20 cellular contexts compared by ENCODE assay signal in the genomic region with DNA sequence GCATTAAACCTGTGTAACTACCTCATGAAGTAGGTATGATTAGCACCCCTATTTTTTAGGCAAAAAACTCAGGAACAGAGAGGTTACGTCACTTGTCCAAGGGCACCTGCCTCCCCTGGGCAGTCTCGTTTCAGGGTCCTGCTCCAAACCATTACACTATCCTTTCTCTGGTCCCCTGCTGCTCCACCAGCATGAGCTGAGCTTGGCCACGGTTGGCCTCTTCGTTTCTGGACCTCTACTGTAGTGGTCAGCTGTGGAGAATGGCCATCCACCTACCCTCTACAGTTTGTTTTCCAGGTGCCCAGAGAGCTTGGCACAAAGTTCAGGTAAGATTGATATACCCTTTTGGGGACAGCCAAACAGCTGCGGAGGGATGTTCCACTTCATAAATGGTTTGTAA. TPM values are rescaled to one million over a fixed set of nuclear protein-coding genes. Genes with fewer than 3 reads are reported as not detected.
DNase-seq lines count a peak whose midpoint lies in the region; ATAC-seq and TF ChIP-seq lines count a peak whose summit lies in the region.
"Had no signal": no experiment of that assay in that cellular context is flagged by ENCODE, and none has a peak within 500 bp of the region (broad histone marks: within the 10 kb centered on the region; RNA-seq: fewer than 3 reads in every experiment).

No MANE protein-coding gene starts in this region.

- no peaks in the 10 kb centered on the region for H3K79me1 ChIP-seq in mesenchymal stem cell (replicated peaks; ENCODE audit: low read length, poor library complexity, severe bottlenecking)

- H3K4ac ChIP-seq in mesenchymal stem cell (ENCODE audit: low read depth in 1 of 2, low read length in 2 of 2) = no peak overlapping the region

- H3K9me3 ChIP-seq in RWPE2 (ENCODE audit: severe bottlenecking) (no peaks in the 10 kb centered on the region), mesenchymal stem cell (ENCODE audit: control insufficient read depth, low read length) (no peaks in the 10 kb centered on the region), left ventricle myocardium inferior (replicated peaks) (no peaks in the 10 kb centered on the region)
- H3K9me3 ChIP-seq: BLaER1 treated with 17β-estradiol and CSF1 and Interleukin-3, amounts not matched to agents 10 nM and 100 nM had no signal

- POLR2A ChIA-PET in activated CD8-positive, alpha-beta T cell treated with anti-CD3 and anti-CD28 coated beads for 36 hours (lab: Charles Lee) = interaction anchor here (1.1 to 1.9 kb wide), 3 partner anchors 10 to 65 kb away, joined by 4 to 6 read pairs (median 4); no protein-coding TSS in a partner anchor
- POLR2A ChIA-PET in activated CD8-positive, alpha-beta T cell treated with anti-CD3 and anti-CD28 coated beads, Interleukin-2, amount 10 ng/mL, durations not matched to agents 7 days and 5 days (lab: Charles Lee) = interaction anchor here (0.6 kb wide), 1 partner anchor 13 kb away, joined by 6 read pairs; no protein-coding TSS in a partner anchor

- no peak overlapping the region for H2BK120ac ChIP-seq in mesenchymal stem cell (ENCODE audit: low read depth, low read length)

- H3K36me3 Mint-ChIP-seq in activated CD8-positive, alpha-beta T cell treated with anti-CD3 and anti-CD28 coated beads for 36 hours (ENCODE audit: low read depth) = no peaks in the 10 kb centered on the region
- H3K36me3 Mint-ChIP-seq in activated CD8-positive, alpha-beta T cell treated with anti-CD3 and anti-CD28 coated beads, Interleukin-2, amount 10 ng/mL, durations not matched to agents 7 days and 5 days (ENCODE audit: low read depth) = no peaks in the 10 kb centered on the region
- no peaks in the 10 kb centered on the region for H3K36me3 Mint-ChIP-seq in natural killer cell treated with Interleukin-12 subunit alpha and Interleukin-12 subunit beta and Interleukin-15 and Interleukin-18, amount 100 ng/mL, for 72 hours
- no peaks in the 10 kb centered on the region for H3K36me3 Mint-ChIP-seq in natural killer cell
- H3K36me3 Mint-ChIP-seq: CD8-positive, alpha-beta T cell had no signal

- H3K4me2 ChIP-seq in mesenchymal stem cell (ENCODE audit: low read length, poor library complexity, severe bottlenecking) = no peak overlapping the region
- H3K4me2 ChIP-seq: BLaER1 treated with 17β-estradiol and CSF1 and Interleukin-3, amounts not matched to agents 10 nM and 100 nM had no signal

- H2AFZ ChIP-seq in mesenchymal stem cell (ENCODE audit: low read depth, low read length) = no peak overlapping the region

- H4K8ac ChIP-seq in mesenchymal stem cell (ENCODE audit: low read length) = no peak overlapping the region

- no peak for DNase-seq in activated CD8-positive, alpha-beta T cell treated with anti-CD3 and anti-CD28 coated beads for 36 hours
- DNase-seq in activated CD8-positive, alpha-beta T cell treated with anti-CD3 and anti-CD28 coated beads, Interleukin-2, amount 10 ng/mL, durations not matched to agents 7 days and 5 days = no peak
- no peak for DNase-seq in natural killer cell treated with Interleukin-12 subunit alpha and Interleukin-12 subunit beta and Interleukin-15 and Interleukin-18, amount 100 ng/mL, for 72 hours (ENCODE audit: low spot score)
- DNase-seq in natural killer cell (no peak), RWPE2 (ENCODE audit: low spot score) (peak; percentile 68), mesenchymal stem cell (no peak), left ventricle myocardium inferior (no peak)
- DNase-seq: 8988T; CD8-positive, alpha-beta T cell; DMS153; DMS79; GDM1; GOT3; H7; HFFc6 had no signal

- no peak overlapping the region for H3K4me3 ChIP-seq in RWPE2 (ENCODE audit: severe bottlenecking)
- H3K4me3 ChIP-seq in mesenchymal stem cell (ENCODE audit: insufficient read depth in 1 of 2, low read depth in 1 of 2, low read length in 2 of 2) = no peak overlapping the region
- no peak overlapping the region for H3K4me3 ChIP-seq in left ventricle myocardium inferior
- H3K4me3 ChIP-seq: BLaER1 treated with 17β-estradiol and CSF1 and Interleukin-3, amounts not matched to agents 10 nM and 100 nM had no signal

- TF ChIP-seq CTCF in activated CD8-positive, alpha-beta T cell treated with anti-CD3 and anti-CD28 coated beads for 36 hours (IDR thresholded peaks at IDR 0.05) = no peak
- TF ChIP-seq CTCF in natural killer cell (IDR thresholded peaks at IDR 0.05) (no peak), RWPE2 (IDR thresholded peaks at IDR 0.05; ENCODE audit: poor library complexity, severe bottlenecking) (no peak), left ventricle myocardium inferior (IDR thresholded peaks at IDR 0.05; ENCODE audit: borderline replicate concordance) (no peak)

- no peak overlapping the region for H2BK15ac ChIP-seq in mesenchymal stem cell (ENCODE audit: low read depth, poor library complexity, severe bottlenecking)

- H3K9me3 Mint-ChIP-seq in activated CD8-positive, alpha-beta T cell treated with anti-CD3 and anti-CD28 coated beads for 36 hours = no peaks in the 10 kb centered on the region
- H3K9me3 Mint-ChIP-seq in activated CD8-positive, alpha-beta T cell treated with anti-CD3 and anti-CD28 coated beads, Interleukin-2, amount 10 ng/mL, durations not matched to agents 7 days and 5 days (ENCODE audit: insufficient read depth) = no peaks in the 10 kb centered on the region
- H3K9me3 Mint-ChIP-seq in natural killer cell treated with Interleukin-12 subunit alpha and Interleukin-12 subunit beta and Interleukin-15 and Interleukin-18, amount 100 ng/mL, for 72 hours = no peaks in the 10 kb centered on the region
- H3K9me3 Mint-ChIP-seq in natural killer cell = no peaks in the 10 kb centered on the region
- H3K9me3 Mint-ChIP-seq: CD8-positive, alpha-beta T cell; HFFc6; IgD-negative memory B cell had no signal

- H3K9ac ChIP-seq in mesenchymal stem cell (ENCODE audit: low read length) = no peak overlapping the region
- H3K9ac ChIP-seq: BLaER1 treated with 17β-estradiol and CSF1 and Interleukin-3, amounts not matched to agents 10 nM and 100 nM had no signal

- H3K4me3 Mint-ChIP-seq in activated CD8-positive, alpha-beta T cell treated with anti-CD3 and anti-CD28 coated beads for 36 hours = no peak overlapping the region
- H3K4me3 Mint-ChIP-seq in activated CD8-positive, alpha-beta T cell treated with anti-CD3 and anti-CD28 coated beads, Interleukin-2, amount 10 ng/mL, durations not matched to agents 7 days and 5 days = no peak overlapping the region
- no peak overlapping the region for H3K4me3 Mint-ChIP-seq in natural killer cell treated with Interleukin-12 subunit alpha and Interleukin-12 subunit beta and Interleukin-15 and Interleukin-18, amount 100 ng/mL, for 72 hours
- H3K4me3 Mint-ChIP-seq in natural killer cell = no peak overlapping the region
- H3K4me3 Mint-ChIP-seq: CD8-positive, alpha-beta T cell; HFFc6; IgD-negative memory B cell had no signal

- H3K27ac ChIP-seq in RWPE2 (ENCODE audit: poor library complexity, severe bottlenecking) = no peak overlapping the region
- no peak overlapping the region for H3K27ac ChIP-seq in mesenchymal stem cell (ENCODE audit: low read length, poor library complexity, severe bottlenecking)
- H3K27ac ChIP-seq in left ventricle myocardium inferior (replicated peaks) = no peak overlapping the region
- H3K27ac ChIP-seq: BLaER1 treated with 17β-estradiol and CSF1 and Interleukin-3, amounts not matched to agents 10 nM and 100 nM had no signal

- H3K4me1 ChIP-seq in RWPE2 (ENCODE audit: insufficient read depth, poor library complexity, severe bottlenecking) = peaks cover 5% of the 10 kb centered on the region
- no peaks in the 10 kb centered on the region for H3K4me1 ChIP-seq in mesenchymal stem cell (ENCODE audit: control insufficient read depth, insufficient read depth, low read depth, low read length)
- H3K4me1 ChIP-seq in left ventricle myocardium inferior = peaks cover 13% of the 10 kb centered on the region

- ATAC-seq in activated CD8-positive, alpha-beta T cell treated with anti-CD3 and anti-CD28 coated beads for 36 hours = peak; percentile 14
- no peak for ATAC-seq in activated CD8-positive, alpha-beta T cell treated with anti-CD3 and anti-CD28 coated beads, Interleukin-2, amount 10 ng/mL, durations not matched to agents 7 days and 5 days
- peak; percentile 13 to 29 for ATAC-seq in natural killer cell treated with Interleukin-12 subunit alpha and Interleukin-12 subunit beta and Interleukin-15 and Interleukin-18, amount 100 ng/mL, for 72 hours
- ATAC-seq in natural killer cell = no peak
- peak; percentile 6; the same call in 1 of the 3 replicates for ATAC-seq in RWPE2 (ENCODE audit: low read depth)
- ATAC-seq: CD8-positive, alpha-beta T cell had no signal

- H3K36me3 ChIP-seq in RWPE2 (ENCODE audit: low read depth) (no peaks in the 10 kb centered on the region), mesenchymal stem cell (ENCODE audit: control insufficient read depth in 1 of 2, insufficient read depth in 2 of 2, low read depth in 1 of 2, low read length in 2 of 2) (no peaks in the 10 kb centered on the region), left ventricle myocardium inferior (no peaks in the 10 kb centered on the region)
- H3K36me3 ChIP-seq: BLaER1 treated with 17β-estradiol and CSF1 and Interleukin-3, amounts not matched to agents 10 nM and 100 nM had no signal

- no peak overlapping the region for H3K27ac Mint-ChIP-seq in activated CD8-positive, alpha-beta T cell treated with anti-CD3 and anti-CD28 coated beads for 36 hours
- H3K27ac Mint-ChIP-seq in activated CD8-positive, alpha-beta T cell treated with anti-CD3 and anti-CD28 coated beads, Interleukin-2, amount 10 ng/mL, durations not matched to agents 7 days and 5 days = no peak overlapping the region
- no peak overlapping the region for H3K27ac Mint-ChIP-seq in natural killer cell treated with Interleukin-12 subunit alpha and Interleukin-12 subunit beta and Interleukin-15 and Interleukin-18, amount 100 ng/mL, for 72 hours
- H3K27ac Mint-ChIP-seq in natural killer cell = no peak overlapping the region
- H3K27ac Mint-ChIP-seq: CD8-positive, alpha-beta T cell; HFFc6; IgD-negative memory B cell had no signal

- no peak overlapping the region for H3K23ac ChIP-seq in mesenchymal stem cell (ENCODE audit: low read length in 2 of 2)

- CTCF ChIA-PET in activated CD8-positive, alpha-beta T cell treated with anti-CD3 and anti-CD28 coated beads for 36 hours (lab: Charles Lee) = interaction anchor here (1.4 to 1.8 kb wide), 2 partner anchors 20 to 69 kb away, joined by 5 to 6 read pairs; no protein-coding TSS in a partner anchor
- CTCF ChIA-PET in activated CD8-positive, alpha-beta T cell treated with anti-CD3 and anti-CD28 coated beads, Interleukin-2, amount 10 ng/mL, durations not matched to agents 7 days and 5 days (lab: Charles Lee) = interaction anchor here (1.0 to 3.8 kb wide), 2 partner anchors 9 to 69 kb away, joined by 3 to 27 read pairs; no protein-coding TSS in a partner anchor

- H2BK12ac ChIP-seq in mesenchymal stem cell (ENCODE audit: low read length in 2 of 2) = no peak overlapping the region

- H3K27me3 ChIP-seq in RWPE2 (ENCODE audit: insufficient read depth, poor library complexity, severe bottlenecking) = no peaks in the 10 kb centered on the region
- no peaks in the 10 kb centered on the region for H3K27me3 ChIP-seq in mesenchymal stem cell (ENCODE audit: control insufficient read depth in 1 of 2, insufficient read depth in 1 of 2, low read length in 2 of 2)
- no peaks in the 10 kb centered on the region for H3K27me3 ChIP-seq in left ventricle myocardium inferior (ENCODE audit: low read depth)
- H3K27me3 ChIP-seq: BLaER1 treated with 17β-estradiol and CSF1 and Interleukin-3, amounts not matched to agents 10 nM and 100 nM had no signal

- H3K27me3 Mint-ChIP-seq in activated CD8-positive, alpha-beta T cell treated with anti-CD3 and anti-CD28 coated beads for 36 hours = peaks cover 3% of the 10 kb centered on the region
- peaks cover 21% of the 10 kb centered on the region for H3K27me3 Mint-ChIP-seq in activated CD8-positive, alpha-beta T cell treated with anti-CD3 and anti-CD28 coated beads, Interleukin-2, amount 10 ng/mL, durations not matched to agents 7 days and 5 days (ENCODE audit: low read depth)
- H3K27me3 Mint-ChIP-seq in natural killer cell treated with Interleukin-12 subunit alpha and Interleukin-12 subunit beta and Interleukin-15 and Interleukin-18, amount 100 ng/mL, for 72 hours = peaks cover 2 to 8% of the 10 kb centered on the region in 2 donors
- H3K27me3 Mint-ChIP-seq in natural killer cell (ENCODE audit: low read depth in 2 of 2) = no peaks in the 10 kb centered on the region
- H3K27me3 Mint-ChIP-seq: IgD-negative memory B cell had no signal

- no peak overlapping the region for H2AK5ac ChIP-seq in mesenchymal stem cell (ENCODE audit: low read length, severe bottlenecking)

- H4K91ac ChIP-seq in mesenchymal stem cell (ENCODE audit: low read length) = no peak overlapping the region

- H3K4me1 Mint-ChIP-seq in activated CD8-positive, alpha-beta T cell treated with anti-CD3 and anti-CD28 coated beads for 36 hours (ENCODE audit: low read depth) = no peaks in the 10 kb centered on the region
- no peaks in the 10 kb centered on the region for H3K4me1 Mint-ChIP-seq in activated CD8-positive, alpha-beta T cell treated with anti-CD3 and anti-CD28 coated beads, Interleukin-2, amount 10 ng/mL, durations not matched to agents 7 days and 5 days (ENCODE audit: low read depth)
- H3K4me1 Mint-ChIP-seq in natural killer cell treated with Interleukin-12 subunit alpha and Interleukin-12 subunit beta and Interleukin-15 and Interleukin-18, amount 100 ng/mL, for 72 hours (ENCODE audit: low read depth in 2 of 2) = peaks cover 0 to 6% of the 10 kb centered on the region in 2 donors
- H3K4me1 Mint-ChIP-seq in natural killer cell = no peaks in the 10 kb centered on the region

- H3K14ac ChIP-seq in mesenchymal stem cell (ENCODE audit: low read length in 2 of 2) = no peak overlapping the region

- H2BK5ac ChIP-seq in mesenchymal stem cell (ENCODE audit: low read depth, low read length, poor library complexity, severe bottlenecking) = no peak overlapping the region

- 73% methylated on average over 4 of the region's 5 CpGs for WGBS in mesenchymal stem cell

- H3K18ac ChIP-seq in mesenchymal stem cell (ENCODE audit: low read depth in 1 of 2, low read length in 2 of 2) = no peak overlapping the region

- intact Hi-C loops in activated CD8-positive, alpha-beta T cell treated with anti-CD3 and anti-CD28 coated beads for 36 hours (cut with micrococcal nuclease) = no loop called here
- intact Hi-C loops in natural killer cell (cut with micrococcal nuclease) (no loop called here), left ventricle myocardium inferior (cut with micrococcal nuclease) (no loop called here)

RNA-seq across cellular contexts. Expression of a gene that starts 16.8 kb away (rescaled TPM):
- total RNA-seq in activated CD8-positive, alpha-beta T cell treated with anti-CD3 and anti-CD28 coated beads for 36 hours = not detected
- not detected for total RNA-seq in activated CD8-positive, alpha-beta T cell treated with anti-CD3 and anti-CD28 coated beads, Interleukin-2, amount 10 ng/mL, durations not matched to agents 7 days and 5 days
- not detected for total RNA-seq in natural killer cell treated with Interleukin-12 subunit alpha and Interleukin-12 subunit beta and Interleukin-15 and Interleukin-18, amount 100 ng/mL, for 72 hours
- total RNA-seq in natural killer cell = not detected
- not detected for polyA plus RNA-seq in mesenchymal stem cell (2013, experiment 1 of 2)
- polyA plus RNA-seq in mesenchymal stem cell (2013, experiment 2 of 2) = not detected
- 7.6 TPM for total RNA-seq in left ventricle myocardium inferior
- total RNA-seq: A673; CD8-positive, alpha-beta T cell; Daoy; HFFc6 had no signal
- polyA plus RNA-seq: AG04450 had no signal

RNA-seq across cellular contexts. Expression of a gene that starts 49.4 kb away (rescaled TPM):
- total RNA-seq in activated CD8-positive, alpha-beta T cell treated with anti-CD3 and anti-CD28 coated beads for 36 hours = under 1 TPM; 0.41 to 0.54 TPM
- under 1 TPM; 0.42 to 0.50 TPM for total RNA-seq in activated CD8-positive, alpha-beta T cell treated with anti-CD3 and anti-CD28 coated beads, Interleukin-2, amount 10 ng/mL, durations not matched to agents 7 days and 5 days
- 1 to 10 TPM in 1 of 2 donors, under 1 TPM in 1; 0.52 to 1.4 TPM for total RNA-seq in natural killer cell treated with Interleukin-12 subunit alpha and Interleukin-12 subunit beta and Interleukin-15 and Interleukin-18, amount 100 ng/mL, for 72 hours
- total RNA-seq in natural killer cell = 10 to 100 TPM in 1 of 3 donors, 1 to 10 TPM in 2; 5.6 to 10.1 (median 6.4) TPM
- polyA plus RNA-seq in mesenchymal stem cell (2013, experiment 1 of 2) = 260 TPM
- polyA plus RNA-seq in mesenchymal stem cell (2013, experiment 2 of 2) = 254 TPM
- 91.5 TPM for total RNA-seq in left ventricle myocardium inferior

Comparison
In these comparisons a context has a peak if more than half of its experiments do, and no peak if none do; other contexts are left out.
1. ATAC-seq: peak in activated CD8-positive, alpha-beta T cell treated with anti-CD3 and anti-CD28 coated beads for 36 hours (single experiment), natural killer cell treated with Interleukin-12 subunit alpha and Interleukin-12 subunit beta and Interleukin-15 and Interleukin-18, amount 100 ng/mL, for 72 hours (2 of 2) and RWPE2 (single experiment); none in activated CD8-positive, alpha-beta T cell treated with anti-CD3 and anti-CD28 coated beads, Interleukin-2, amount 10 ng/mL, durations not matched to agents 7 days and 5 days (single experiment) and natural killer cell (0 of 3).